Comparison of ENCODE assay signal across 23 cellular contexts in the genomic region with DNA sequence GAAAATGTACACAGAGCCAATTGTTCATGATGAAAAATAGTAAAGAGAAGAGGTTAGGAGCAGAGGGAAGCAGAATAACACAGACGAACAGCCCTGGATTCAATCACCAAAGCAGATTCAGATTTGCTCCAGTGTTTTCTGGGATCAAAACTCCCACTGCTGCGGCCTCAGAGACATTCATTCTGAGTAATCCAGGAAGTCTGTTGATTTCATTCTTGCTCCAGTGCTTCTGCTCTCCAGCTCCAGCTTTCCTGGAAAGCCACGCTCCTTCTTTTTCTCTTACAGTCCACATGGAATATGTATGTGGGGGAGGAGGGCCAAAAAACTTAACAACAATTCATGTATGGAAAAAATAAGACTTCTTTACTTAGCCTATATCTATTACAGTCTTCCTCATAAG. TPM values are rescaled to one million over a fixed set of nuclear protein-coding genes. Genes with fewer than 3 reads are reported as not detected.
DNase-seq lines count a peak whose midpoint lies in the region; ATAC-seq and TF ChIP-seq lines count a peak whose summit lies in the region.
"Had no signal": no experiment of that assay in that cellular context is flagged by ENCODE, and none has a peak within 500 bp of the region (broad histone marks: within the 10 kb centered on the region; RNA-seq: fewer than 3 reads in every experiment).

No MANE protein-coding gene starts in this region.

- peaks cover 2% of the 10 kb centered on the region for H3K4me1 ChIP-seq in fibroblast of lung (ENCODE audit: control insufficient read depth, extremely low read depth, insufficient read depth, low read length)
- H3K4me1 ChIP-seq in mesenchymal stem cell (ENCODE audit: control insufficient read depth, insufficient read depth, low read depth, low read length), result peaks cover 3% of the 10 kb centered on the region
- H3K4me1 ChIP-seq: parathyroid adenoma, right lobe of liver, vagina had no signal

- DNase-seq in AG08396 (ENCODE audit: low spot score) (peak; percentile 15), M059J (ENCODE audit: low read depth) (peak; percentile 42), fibroblast of lung (ENCODE audit: low read depth in 2 of 2) (peak; percentile 22 to 76), mesenchymal stem cell (peak; percentile 14), left lobe of liver (ENCODE audit: low spot score) (no peak)
- DNase-seq in activated T-cell treated with anti-CD3 and anti-CD28 coated beads, Interleukin-2, amount 50 U/mL, for 4 hours, result no peak
- DNase-seq: endodermal cell, islet precursor cell, naive B cell, NCI-H146, NCI-H748 treated with DMSO at 0.1 percent for 48 hours, right lobe of liver, SHP77 treated with DMSO at 0.1 percent for 48 hours had no signal

- H3K79me2 ChIP-seq in fibroblast of lung (ENCODE audit: control insufficient read depth, insufficient read depth, low read length), result no peaks in the 10 kb centered on the region
- H3K79me2 ChIP-seq: parathyroid adenoma had no signal

- H4K91ac ChIP-seq in mesenchymal stem cell (ENCODE audit: low read length), result no peak overlapping the region

- H3K4me3 ChIP-seq in fibroblast of lung (replicated peaks in 1 of 4; ENCODE audit: control extremely low read depth in 1 of 4, insufficient read depth in 1 of 4, low read depth in 3 of 4, low read length in 4 of 4), result no peak overlapping the region
- no peak overlapping the region for H3K4me3 ChIP-seq in mesenchymal stem cell (ENCODE audit: insufficient read depth in 1 of 2, low read depth in 1 of 2, low read length in 2 of 2)
- H3K4me3 ChIP-seq: coronary artery, GM12878, right lobe of liver, suprapubic skin, vagina had no signal

- 76% methylated on average over 2 of the region's 3 CpGs for WGBS in mesenchymal stem cell

- ATAC-seq in left lobe of liver (no peak), HG03439 (IDR thresholded peaks at IDR 0.05; ENCODE audit: unreplicated experiment) (no peak), GM18517 (IDR thresholded peaks at IDR 0.05; ENCODE audit: unreplicated experiment) (no peak)
- no peak for ATAC-seq in activated T-cell treated with anti-CD3 and anti-CD28 coated beads, Interleukin-2, amount 50 U/mL, for 4 hours
- ATAC-seq: GM12878, right lobe of liver had no signal

- H3K36me3 Mint-ChIP-seq in activated T-cell treated with anti-CD3 and anti-CD28 coated beads, Interleukin-2, amount 50 U/mL, for 4 hours (ENCODE audit: insufficient read depth), result no peaks in the 10 kb centered on the region
- H3K36me3 Mint-ChIP-seq: IgD-negative memory B cell had no signal

- no peaks in the 10 kb centered on the region for H3K27me3 ChIP-seq in fibroblast of lung (ENCODE audit: control insufficient read depth, insufficient read depth, low read length)
- no peaks in the 10 kb centered on the region for H3K27me3 ChIP-seq in mesenchymal stem cell (ENCODE audit: control insufficient read depth in 1 of 2, insufficient read depth in 1 of 2, low read length in 2 of 2)
- H3K27me3 ChIP-seq: right lobe of liver, suprapubic skin, vagina had no signal

- no peak overlapping the region for H3K18ac ChIP-seq in mesenchymal stem cell (ENCODE audit: low read depth in 1 of 2, low read length in 2 of 2)

- no peak overlapping the region for H2AFZ ChIP-seq in fibroblast of lung (ENCODE audit: low read length)
- no peak overlapping the region for H2AFZ ChIP-seq in mesenchymal stem cell (ENCODE audit: low read depth, low read length)
- H2AFZ ChIP-seq: parathyroid adenoma had no signal

- H2BK15ac ChIP-seq in mesenchymal stem cell (ENCODE audit: low read depth, poor library complexity, severe bottlenecking), result no peak overlapping the region

- H2BK120ac ChIP-seq in mesenchymal stem cell (ENCODE audit: low read depth, low read length), result no peak overlapping the region

- no peak overlapping the region for H2BK5ac ChIP-seq in mesenchymal stem cell (ENCODE audit: low read depth, low read length, poor library complexity, severe bottlenecking)

- H3K14ac ChIP-seq in mesenchymal stem cell (ENCODE audit: low read length in 2 of 2), result no peak overlapping the region

- H3K4me1 Mint-ChIP-seq in activated T-cell treated with anti-CD3 and anti-CD28 coated beads, Interleukin-2, amount 50 U/mL, for 4 hours (ENCODE audit: low read depth), result no peaks in the 10 kb centered on the region
- H3K4me1 Mint-ChIP-seq: endodermal cell, IgD-negative memory B cell, naive B cell had no signal

- peaks cover 23% of the 10 kb centered on the region for H3K27me3 Mint-ChIP-seq in activated T-cell treated with anti-CD3 and anti-CD28 coated beads, Interleukin-2, amount 50 U/mL, for 4 hours (ENCODE audit: low read depth)

- no peak for TF ChIP-seq CTCF in fibroblast of lung (conservative IDR thresholded peaks at IDR 0.05 in 1 of 2, IDR thresholded peaks at IDR 0.05 in 1 of 2; ENCODE audit: low read depth in 1 of 2, low read length in 2 of 2)

- H3K4me2 ChIP-seq in fibroblast of lung (ENCODE audit: extremely low read depth, insufficient read depth, low read length) (no peak overlapping the region), mesenchymal stem cell (ENCODE audit: low read length, poor library complexity, severe bottlenecking) (no peak overlapping the region)

- H3K4ac ChIP-seq in mesenchymal stem cell (ENCODE audit: low read depth in 1 of 2, low read length in 2 of 2), result no peak overlapping the region

- H2BK12ac ChIP-seq in mesenchymal stem cell (ENCODE audit: low read length in 2 of 2), result no peak overlapping the region

- H3K4me3 Mint-ChIP-seq in activated T-cell treated with anti-CD3 and anti-CD28 coated beads, Interleukin-2, amount 50 U/mL, for 4 hours, result no peak overlapping the region
- H3K4me3 Mint-ChIP-seq: activated naive CD8-positive, alpha-beta T cell; endodermal cell; IgD-negative memory B cell; naive B cell had no signal

- H4K8ac ChIP-seq in mesenchymal stem cell (ENCODE audit: low read length), result no peak overlapping the region

- H3K36me3 ChIP-seq in fibroblast of lung (ENCODE audit: control insufficient read depth, insufficient read depth, low read length) (no peaks in the 10 kb centered on the region), mesenchymal stem cell (ENCODE audit: control insufficient read depth in 1 of 2, insufficient read depth in 2 of 2, low read depth in 1 of 2, low read length in 2 of 2) (no peaks in the 10 kb centered on the region)
- H3K36me3 ChIP-seq: right lobe of liver, suprapubic skin, vagina had no signal

- no peak overlapping the region for H2AK5ac ChIP-seq in mesenchymal stem cell (ENCODE audit: low read length, severe bottlenecking)

- H3K9me3 ChIP-seq in fibroblast of lung (ENCODE audit: control insufficient read depth, insufficient read depth, low read depth, low read length) (no peaks in the 10 kb centered on the region), mesenchymal stem cell (ENCODE audit: control insufficient read depth, low read length) (peaks cover 4% of the 10 kb centered on the region)
- H3K9me3 ChIP-seq: right lobe of liver, vagina had no signal

- H3K23ac ChIP-seq in mesenchymal stem cell (ENCODE audit: low read length in 2 of 2), result no peak overlapping the region

- H3K9me3 Mint-ChIP-seq in activated T-cell treated with anti-CD3 and anti-CD28 coated beads, Interleukin-2, amount 50 U/mL, for 4 hours, result peaks cover 4% of the 10 kb centered on the region

- H3K27ac ChIP-seq in fibroblast of lung (ENCODE audit: insufficient read depth, low read length) (no peak overlapping the region), mesenchymal stem cell (ENCODE audit: low read length, poor library complexity, severe bottlenecking) (no peak overlapping the region)
- H3K27ac ChIP-seq: C4-2B, coronary artery, parathyroid adenoma, right lobe of liver, suprapubic skin, vagina had no signal

- no peaks in the 10 kb centered on the region for H3K79me1 ChIP-seq in mesenchymal stem cell (replicated peaks; ENCODE audit: low read length, poor library complexity, severe bottlenecking)

- H4K20me1 ChIP-seq in fibroblast of lung (ENCODE audit: control insufficient read depth, extremely low read depth, insufficient read depth, low read length), result no peaks in the 10 kb centered on the region

- H3K9ac ChIP-seq in fibroblast of lung (ENCODE audit: insufficient read depth, low read length), result no peak overlapping the region
- no peak overlapping the region for H3K9ac ChIP-seq in mesenchymal stem cell (ENCODE audit: low read length)
- H3K9ac ChIP-seq: parathyroid adenoma had no signal

RNA-seq across cellular contexts. Expression of a gene that starts 26.5 kb away (rescaled TPM):
- 11.3 and 14.4 TPM in 2 replicates for total RNA-seq in M059J (2014; rRNA removed; shearing (Covaris generic))
- 19.5 and 20.0 TPM in 2 replicates for total RNA-seq in fibroblast of lung
- polyA plus RNA-seq in fibroblast of lung, result 6.8 and 9.7 TPM in 2 replicates
- polyA plus RNA-seq in fibroblast of lung (2012), result 6.2 and 7.6 TPM in 2 replicates
- 3.1 and 12.2 TPM in 2 replicates for polyA minus RNA-seq in fibroblast of lung (ENCODE audit: low replicate concordance)
- polyA plus RNA-seq in mesenchymal stem cell (2013, experiment 1 of 2), result 9.2 TPM
- 8.9 TPM for polyA plus RNA-seq in mesenchymal stem cell (2013, experiment 2 of 2)
- 0.58 TPM for total RNA-seq in left lobe of liver
- total RNA-seq in activated T-cell treated with anti-CD3 and anti-CD28 coated beads, Interleukin-2, amount 50 U/mL, for 4 hours, result 1 to 10 TPM; 1.3 to 2.2 (median 1.6) TPM

Comparison
In these comparisons a context has a peak if more than half of its experiments do, and no peak if none do; other contexts are left out.
1. DNase-seq: peak in AG08396 (single experiment), M059J (single experiment), fibroblast of lung (2 of 2) and mesenchymal stem cell (single experiment); none in left lobe of liver (single experiment) and activated T-cell treated with anti-CD3 and anti-CD28 coated beads, Interleukin-2, amount 50 U/mL, for 4 hours (single experiment).